Comparison of ENCODE assay signal across 8 cellular contexts in the genomic region with DNA sequence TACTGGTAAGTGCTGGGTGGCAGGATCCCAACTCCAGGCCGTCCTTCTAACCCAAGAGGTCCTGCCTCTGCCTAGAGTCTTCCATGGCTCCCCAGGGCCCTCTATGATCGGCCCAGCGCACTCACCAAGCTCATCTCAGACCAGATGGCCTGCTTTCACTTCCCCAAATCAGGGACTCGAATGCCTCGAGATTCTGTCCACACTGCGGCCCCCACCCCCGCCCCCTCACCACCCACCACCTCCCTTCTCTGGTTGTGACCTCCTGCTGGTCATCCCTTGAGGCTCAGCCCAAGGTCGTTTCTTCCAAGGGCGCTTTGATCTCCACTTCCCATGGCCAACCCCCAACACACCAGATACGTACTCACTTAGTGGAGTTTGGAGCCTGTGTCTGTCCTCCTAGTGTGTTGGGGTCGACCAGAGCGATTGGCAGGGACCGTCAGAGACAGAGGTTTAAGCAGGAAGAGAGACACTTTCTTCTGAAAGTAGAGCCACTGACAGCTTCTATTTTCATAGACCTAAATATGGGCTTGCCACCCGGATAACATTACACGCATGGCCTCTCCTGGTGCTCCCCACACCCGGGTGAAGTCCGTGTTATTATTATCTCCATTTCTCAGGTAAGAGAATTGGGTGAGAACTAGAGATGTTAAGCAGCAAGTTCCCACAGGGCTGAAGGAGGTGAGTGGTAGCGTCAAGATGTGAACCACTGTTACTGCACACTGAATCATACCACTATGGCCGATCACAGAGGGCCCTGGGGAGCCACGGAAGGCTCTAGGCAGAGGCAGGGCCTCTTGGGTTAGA. TPM values are rescaled to one million over a fixed set of nuclear protein-coding genes. Genes with fewer than 3 reads are reported as not detected.
A peak's percentile ranks its signal among the peaks of the same experiment; 100 is the strongest.
DNase-seq lines count a peak whose midpoint lies in the region; ATAC-seq, FAIRE-seq and TF ChIP-seq lines count a peak whose summit lies in the region.

A gene with protein sequence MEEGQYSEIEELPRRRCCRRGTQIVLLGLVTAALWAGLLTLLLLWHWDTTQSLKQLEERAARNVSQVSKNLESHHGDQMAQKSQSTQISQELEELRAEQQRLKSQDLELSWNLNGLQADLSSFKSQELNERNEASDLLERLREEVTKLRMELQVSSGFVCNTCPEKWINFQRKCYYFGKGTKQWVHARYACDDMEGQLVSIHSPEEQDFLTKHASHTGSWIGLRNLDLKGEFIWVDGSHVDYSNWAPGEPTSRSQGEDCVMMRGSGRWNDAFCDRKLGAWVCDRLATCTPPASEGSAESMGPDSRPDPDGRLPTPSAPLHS (minus strand): TSS at position 478 of the 804 bp plus-strand sequence. CDS start 2,371 bp downstream, outside the sequence.

- POLR2A ChIA-PET in GM12878 (lab: Charles Lee): interaction anchor here (0.9 to 1.4 kb wide), 4 partner anchors 17 to 368 kb away, joined by 3 to 5 read pairs (median 4); no protein-coding TSS in a partner anchor

- DNase-seq in GM12865 (ENCODE audit: low read depth) (peak; percentile 97), GM12878 (ENCODE audit: low read depth, low spot score) (peak; percentile 99), NCI-H524 treated with DMSO at 0.1 percent for 48 hours (lab: John Stamatoyannopoulos, UW) (no peak), RCC 7860 (ENCODE audit: low spot score) (no peak), islet precursor cell (no peak), left ventricle myocardium superior (no peak)

- TF ChIP-seq CTCF in GM12865 (IDR thresholded peaks at IDR 0.05; ENCODE audit: insufficient read depth, low read depth, low read length, missing control alignments) (no peak), GM12878 (IDR thresholded peaks at IDR 0.05 in 2 of 3, conservative IDR thresholded peaks at IDR 0.05 in 1 of 3; ENCODE audit: control insufficient read depth in 2 of 3, extremely low read depth in 1 of 3, insufficient read depth in 1 of 3, low read depth in 3 of 3, low read length in 3 of 3) (no peak)

- H3K79me2 ChIP-seq in GM12878 (ENCODE audit: control insufficient read depth, insufficient read depth, low read length): peaks cover 47% of the 10 kb centered on the region

- peaks cover 59% of the 10 kb centered on the region for H3K4me1 ChIP-seq in GM12878 (ENCODE audit: control insufficient read depth, insufficient read depth, low read length)

- peak within 1 kb of the TSS; percentile 94 for H3K4me3 ChIP-seq in GM12865 (ENCODE audit: low read depth, low read length)
- peak within 1 kb of the TSS; percentile 100 for H3K4me3 ChIP-seq in GM12878

- no peaks in the 10 kb centered on the region for H3K27me3 ChIP-seq in GM12878 (replicated peaks in 1 of 2; ENCODE audit: control insufficient read depth in 2 of 2, insufficient read depth in 2 of 2, low read length in 1 of 2)

- in situ Hi-C loops in GM12878 (cut with MboI): loop anchor here (10.0 kb wide), 2 partner anchors 517 to 1177 kb away; no protein-coding TSS in a partner anchor

- FAIRE-seq in GM12878 (lab: Jason Lieb, UNC) (peak; percentile 86), RCC 7860 (lab: Jason Lieb, UNC) (no peak)

- no peaks in the 10 kb centered on the region; the same call in 2 of the 3 replicates for H3K9me3 ChIP-seq in GM12878 (replicated peaks; ENCODE audit: control insufficient read depth, insufficient read depth, low read length)

- WGBS in GM12878 (ENCODE audit: insufficient coverage, insufficient replicate concordance, low lambda C conversion rate, missing lambda C conversion rate): under 1% methylated on average over 17 of the region's 20 CpGs

- H3K4me2 ChIP-seq in GM12878 (ENCODE audit: control insufficient read depth, insufficient read depth): peak within 1 kb of the TSS; percentile 97

- RAD21 ChIA-PET in GM12878 (lab: Charles Lee; ENCODE audit: unreplicated experiment): interaction anchor here (0.5 to 2.5 kb wide), 10 partner anchors 10 to 357 kb away, joined by 3 to 11 read pairs (median 4); a partner anchor contains a TSS

- peak within 1 kb of the TSS; percentile 94 for H3K27ac ChIP-seq in GM12878 (ENCODE audit: control insufficient read depth, insufficient read depth)

- intact Hi-C loops in GM12878 (cut with micrococcal nuclease; ENCODE audit: unreplicated experiment) (loop anchor here (1.0 to 10.0 kb wide), 4 partner anchors 41 to 493 kb away; no protein-coding TSS in a partner anchor), left ventricle myocardium superior (cut with micrococcal nuclease) (no loop called here)

- peak; percentile 48 to 81; a peak in 2 of 4 replicates for TF ChIP-seq EP300 in GM12878 (IDR thresholded peaks at IDR 0.05; ENCODE audit: borderline replicate concordance in 1 of 2, control insufficient read depth in 1 of 2, low read depth in 2 of 2, low read length in 2 of 2)

- 0 out of 2 replicates have a peak, but pooled peaks have one; percentile 20 for TF ChIP-seq RAD21 in GM12878 (IDR thresholded peaks at IDR 0.05; ENCODE audit: insufficient read depth, low read depth, low read length)

- peak; percentile 81 for TF ChIP-seq POLR2A in GM12878 (IDR thresholded peaks at IDR 0.05; ENCODE audit: low read depth, low read length)

- SMC1A ChIA-PET in GM12878 (lab: Charles Lee; ENCODE audit: uncharacterized antibody, unreplicated experiment): interaction anchor here (1.0 to 5.5 kb wide), 2 partner anchors 21 to 98 kb away, joined by 3 to 26 read pairs; a partner anchor contains a TSS

- peak within 1 kb of the TSS; percentile 49; the same call in 1 of the 2 replicates for H2AFZ ChIP-seq in GM12878 (ENCODE audit: control insufficient read depth, low read depth, low read length)

- peaks cover 3 to 8% of the 10 kb centered on the region in 2 experiments; a peak in 3 of 4 replicates for H3K36me3 ChIP-seq in GM12878 (ENCODE audit: control insufficient read depth in 2 of 2, insufficient read depth in 2 of 2, low read length in 1 of 2)

- CTCF ChIA-PET in GM12878 (lab: Yijun Ruan, JAX): interaction anchor here (0.5 to 2.2 kb wide), 4 partner anchors 10 to 168 kb away, joined by 3 to 15 read pairs (median 3); a partner anchor contains a TSS

- ATAC-seq in GM19395 (IDR thresholded peaks at IDR 0.05; ENCODE audit: unreplicated experiment) (peak; percentile 55), HG03060 (IDR thresholded peaks at IDR 0.05; ENCODE audit: low read depth, unreplicated experiment) (peak; percentile 40), GM12878 (peak; percentile 67), left ventricle myocardium superior (no peak)

- BruUV-seq in GM12878 (replicated peaks; lab: Mats Ljungman, UMichigan): no TSS peak

- peak within 1 kb of the TSS; percentile 81 for H3K9ac ChIP-seq in GM12878 (ENCODE audit: control insufficient read depth, insufficient read depth, low read length)

- H4K20me1 ChIP-seq in GM12878 (ENCODE audit: control insufficient read depth, insufficient read depth): no peaks in the 10 kb centered on the region

TF ChIP-seq in GM12878, 131 proteins besides CTCF, POLR2A, EP300 and RAD21 (continues in another document):
- peak; percentile 100 for TF ChIP-seq SMARCA5 (IDR thresholded peaks at IDR 0.05)
- peak; percentile 48 to 72 for TF ChIP-seq BHLHE40 (IDR thresholded peaks at IDR 0.05; ENCODE audit: borderline replicate concordance in 1 of 2, low read depth in 2 of 2, low read length in 1 of 2)
- TF ChIP-seq TAF1 (IDR thresholded peaks at IDR 0.05; ENCODE audit: borderline replicate concordance, low read depth, low read length): peak; percentile 68; the same call in 1 of the 2 replicates
- TF ChIP-seq ESRRA (IDR thresholded peaks at IDR 0.05; ENCODE audit: low read length): peak; percentile 97
- TF ChIP-seq TBL1XR1 (IDR thresholded peaks at IDR 0.05; ENCODE audit: low read depth, low read length): peak; percentile 76
- peak; percentile 92 for TF ChIP-seq IRF4 (IDR thresholded peaks at IDR 0.05; ENCODE audit: low read depth, low read length)
- no peak for TF ChIP-seq ZNF384 (IDR thresholded peaks at IDR 0.05; ENCODE audit: borderline replicate concordance, low read depth, low read length)
- TF ChIP-seq KDM1A (IDR thresholded peaks at IDR 0.05; ENCODE audit: borderline replicate concordance): peak; percentile 85; the same call in 1 of the 2 replicates
- TF ChIP-seq, protein P1, sequence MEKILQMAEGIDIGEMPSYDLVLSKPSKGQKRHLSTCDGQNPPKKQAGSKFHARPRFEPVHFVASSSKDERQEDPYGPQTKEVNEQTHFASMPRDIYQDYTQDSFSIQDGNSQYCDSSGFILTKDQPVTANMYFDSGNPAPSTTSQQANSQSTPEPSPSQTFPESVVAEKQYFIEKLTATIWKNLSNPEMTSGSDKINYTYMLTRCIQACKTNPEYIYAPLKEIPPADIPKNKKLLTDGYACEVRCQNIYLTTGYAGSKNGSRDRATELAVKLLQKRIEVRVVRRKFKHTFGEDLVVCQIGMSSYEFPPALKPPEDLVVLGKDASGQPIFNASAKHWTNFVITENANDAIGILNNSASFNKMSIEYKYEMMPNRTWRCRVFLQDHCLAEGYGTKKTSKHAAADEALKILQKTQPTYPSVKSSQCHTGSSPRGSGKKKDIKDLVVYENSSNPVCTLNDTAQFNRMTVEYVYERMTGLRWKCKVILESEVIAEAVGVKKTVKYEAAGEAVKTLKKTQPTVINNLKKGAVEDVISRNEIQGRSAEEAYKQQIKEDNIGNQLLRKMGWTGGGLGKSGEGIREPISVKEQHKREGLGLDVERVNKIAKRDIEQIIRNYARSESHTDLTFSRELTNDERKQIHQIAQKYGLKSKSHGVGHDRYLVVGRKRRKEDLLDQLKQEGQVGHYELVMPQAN (conservative IDR thresholded peaks at IDR 0.05): peak; percentile 86
- peak; percentile 33 for TF ChIP-seq JUNB (IDR thresholded peaks at IDR 0.05)
- peak; percentile 92 for TF ChIP-seq MEF2A (IDR thresholded peaks at IDR 0.05; ENCODE audit: insufficient read depth, low read depth, low read length)
- peak; percentile 86; the same call in 1 of the 2 replicates for TF ChIP-seq RCOR1 (conservative IDR thresholded peaks at IDR 0.05; ENCODE audit: low read depth, low read length)

RNA-seq across cellular contexts. Expression of the gene that starts here (rescaled TPM):
- total RNA-seq in GM12878 (2013; cell fraction: nucleolus; rRNA removed): 564 and 607 TPM in 2 replicates
- total RNA-seq in GM12878 (2014; rRNA removed): 351 and 365 TPM in 2 replicates
- 218 and 223 TPM in 2 replicates for total RNA-seq in GM12878 (2014; rRNA removed; fragmentation: Illumina TruSeq; extraction: Trizol)
- 359 and 362 TPM in 2 replicates for total RNA-seq in GM12878 (2021)
- 318 TPM for polyA plus RNA-seq in GM12878 (2011; ENCODE audit: low read depth)
- 170 and 363 TPM in 2 replicates for polyA plus RNA-seq in GM12878 (2011; rRNA removed)
- 431 and 568 TPM in 2 replicates for polyA plus RNA-seq in GM12878 (2011; cell fraction: cytosol; rRNA removed)
- polyA plus RNA-seq in GM12878 (2011; cell fraction: nucleus; rRNA removed): 453 and 458 TPM in 2 replicates
- 547 and 639 TPM in 2 replicates for polyA plus RNA-seq in GM12878 (2012)
- 155 and 247 TPM in 2 replicates for polyA plus RNA-seq in GM12878 (2014; fragmentation: Illumina TruSeq; extraction: Trizol)
- polyA plus RNA-seq in GM12878 (2014; fragmentation: Nextera tagmentation; extraction: Ambion mirVana): 10 to 100 TPM; 44.0 to 53.3 TPM
- 424 and 451 TPM in 2 replicates for polyA plus RNA-seq in GM12878 (2014; rRNA removed)
- 100 to 1,000 TPM; 214 to 235 TPM for polyA plus RNA-seq in GM12878 (2016; fragmentation: Nextera tagmentation; extraction: Ambion mirVana)
- 176 and 326 TPM in 2 replicates for polyA minus RNA-seq in GM12878 (2011; rRNA and poly(A)+ RNA removed)
- 118 and 125 TPM in 2 replicates for polyA minus RNA-seq in GM12878 (2011; cell fraction: cytosol; rRNA and poly(A)+ RNA removed)
- polyA minus RNA-seq in GM12878 (2011; cell fraction: nucleus; rRNA and poly(A)+ RNA removed): 98.0 and 111 TPM in 2 replicates
- total RNA-seq in left ventricle myocardium superior: 0.17 TPM

Comparison
In these comparisons a context has a peak if more than half of its experiments do, and no peak if none do; other contexts are left out.
1. RNA of the gene that starts here (total RNA-seq): 218 to 607 TPM in GM12878; 0.17 TPM in left ventricle myocardium superior (single experiment); every median in the first group is over 100 times any median in the second.
2. DNase-seq: peak in GM12865 (single experiment) and GM12878 (single experiment); none in NCI-H524 treated with DMSO at 0.1 percent for 48 hours (single experiment), RCC 7860 (single experiment), islet precursor cell (single experiment) and left ventricle myocardium superior (single experiment).